ENCODE assay signal across 21 cellular contexts in genomic region chr22:37118083-37118482, GRCh38. TPM values are rescaled to one million over a fixed set of nuclear protein-coding genes. Genes with fewer than 3 reads are reported as not detected.
DNase-seq lines count a peak whose midpoint lies in the region; ATAC-seq and TF ChIP-seq lines count a peak whose summit lies in the region.
"Had no signal": no experiment of that assay in that cellular context is flagged by ENCODE, and none has a peak within 500 bp of the region (broad histone marks: within the 10 kb centered on the region; RNA-seq: fewer than 3 reads in every experiment).

No MANE protein-coding gene starts in this region.

- no peak for ATAC-seq in natural killer cell treated with Interleukin-12 subunit alpha and Interleukin-12 subunit beta and Interleukin-15 and Interleukin-18, amount 100 ng/mL, for 72 hours
- ATAC-seq in natural killer cell: no peak
- ATAC-seq in GM21717 (IDR thresholded peaks at IDR 0.05; ENCODE audit: unreplicated experiment): no peak
- no peak for ATAC-seq in HG03045 (IDR thresholded peaks at IDR 0.05; ENCODE audit: unreplicated experiment)

- H3K4me3 Mint-ChIP-seq in T-helper 2 cell treated with Interferon-gamma antibody and Interleukin-4, amounts not matched to agents 5 μg/mL and 100 μg/mL, for 36 hours: no peak overlapping the region
- H3K4me3 Mint-ChIP-seq in natural killer cell treated with Interleukin-12 subunit alpha and Interleukin-12 subunit beta and Interleukin-15 and Interleukin-18, amount 100 ng/mL, for 72 hours: no peak overlapping the region
- H3K4me3 Mint-ChIP-seq in natural killer cell (no peak overlapping the region), progenitor cell of endocrine pancreas (ENCODE audit: low read depth) (no peak overlapping the region)
- H3K4me3 Mint-ChIP-seq in activated T-helper 2 cell treated with anti-CD3 and anti-CD28 coated beads, Interferon-gamma antibody, Interleukin-2, Interleukin-4, amounts not matched to agents 10 μg/mL and 5 μg/mL and 100 μg/mL, durations not matched to agents 14 hours and 24 hours and 36 hours (ENCODE audit: low read depth): no peak overlapping the region

- DNase-seq in T-helper 2 cell treated with Interferon-gamma antibody and Interleukin-4, amounts not matched to agents 5 μg/mL and 100 μg/mL, for 36 hours (ENCODE audit: low spot score): no peak
- DNase-seq in T-helper 2 cell (no peak), natural killer cell (no peak), progenitor cell of endocrine pancreas (ENCODE audit: low spot score, unreplicated experiment) (no peak)
- DNase-seq in natural killer cell treated with Interleukin-12 subunit alpha and Interleukin-12 subunit beta and Interleukin-15 and Interleukin-18, amount 100 ng/mL, for 72 hours (ENCODE audit: low spot score): no peak
- DNase-seq in activated T-helper 2 cell treated with anti-CD3 and anti-CD28 coated beads, Interferon-gamma antibody, Interleukin-2, Interleukin-4, amounts not matched to agents 10 μg/mL and 5 μg/mL and 100 μg/mL, durations not matched to agents 14 hours and 24 hours and 36 hours (ENCODE audit: low spot score): no peak
- DNase-seq: 8988T, DMS 273 treated with DMSO at 0.1 percent for 48 hours, GM23248, HCEC 1CT, KG1, NCI-H1436, NCI-H2029, NCI-H2171, NCI-H748 treated with DMSO at 0.1 percent for 48 hours, OCI-M1, RPMI8226 had no signal

- intact Hi-C loops in natural killer cell (cut with micrococcal nuclease): no loop called here
- intact Hi-C loops in activated T-helper 2 cell treated with anti-CD3 and anti-CD28 coated beads, Interferon-gamma antibody, Interleukin-2, Interleukin-4, amounts not matched to agents 10 μg/mL and 5 μg/mL and 100 μg/mL, durations not matched to agents 14 hours and 24 hours and 36 hours (cut with micrococcal nuclease): no loop called here

- H3K4me1 Mint-ChIP-seq in T-helper 2 cell treated with Interferon-gamma antibody and Interleukin-4, amounts not matched to agents 5 μg/mL and 100 μg/mL, for 36 hours (ENCODE audit: low read depth): peaks cover 48% of the 10 kb centered on the region
- peaks cover 48 to 50% of the 10 kb centered on the region in 2 donors for H3K4me1 Mint-ChIP-seq in natural killer cell treated with Interleukin-12 subunit alpha and Interleukin-12 subunit beta and Interleukin-15 and Interleukin-18, amount 100 ng/mL, for 72 hours (ENCODE audit: low read depth in 2 of 2)
- H3K4me1 Mint-ChIP-seq in natural killer cell (peaks cover 22 to 27% of the 10 kb centered on the region in 2 donors), progenitor cell of endocrine pancreas (ENCODE audit: low read depth) (peaks cover 6% of the 10 kb centered on the region)
- peaks cover 48% of the 10 kb centered on the region for H3K4me1 Mint-ChIP-seq in activated T-helper 2 cell treated with anti-CD3 and anti-CD28 coated beads, Interferon-gamma antibody, Interleukin-2, Interleukin-4, amounts not matched to agents 10 μg/mL and 5 μg/mL and 100 μg/mL, durations not matched to agents 14 hours and 24 hours and 36 hours (ENCODE audit: low read depth)

- peak overlapping the region; percentile 34 for H3K27ac Mint-ChIP-seq in T-helper 2 cell treated with Interferon-gamma antibody and Interleukin-4, amounts not matched to agents 5 μg/mL and 100 μg/mL, for 36 hours
- peak overlapping the region; percentile 62 to 100 for H3K27ac Mint-ChIP-seq in natural killer cell treated with Interleukin-12 subunit alpha and Interleukin-12 subunit beta and Interleukin-15 and Interleukin-18, amount 100 ng/mL, for 72 hours
- H3K27ac Mint-ChIP-seq in natural killer cell (peak overlapping the region in 1 of 2 donors; percentile 51), progenitor cell of endocrine pancreas (peak overlapping the region; percentile 27)
- peak overlapping the region; percentile 52 for H3K27ac Mint-ChIP-seq in activated T-helper 2 cell treated with anti-CD3 and anti-CD28 coated beads, Interferon-gamma antibody, Interleukin-2, Interleukin-4, amounts not matched to agents 10 μg/mL and 5 μg/mL and 100 μg/mL, durations not matched to agents 14 hours and 24 hours and 36 hours

- H3K27me3 Mint-ChIP-seq in T-helper 2 cell treated with Interferon-gamma antibody and Interleukin-4, amounts not matched to agents 5 μg/mL and 100 μg/mL, for 36 hours (ENCODE audit: low read depth): no peaks in the 10 kb centered on the region
- no peaks in the 10 kb centered on the region for H3K27me3 Mint-ChIP-seq in natural killer cell treated with Interleukin-12 subunit alpha and Interleukin-12 subunit beta and Interleukin-15 and Interleukin-18, amount 100 ng/mL, for 72 hours
- H3K27me3 Mint-ChIP-seq in natural killer cell (ENCODE audit: low read depth in 2 of 2) (no peaks in the 10 kb centered on the region), progenitor cell of endocrine pancreas (peaks cover 25% of the 10 kb centered on the region)
- no peaks in the 10 kb centered on the region for H3K27me3 Mint-ChIP-seq in activated T-helper 2 cell treated with anti-CD3 and anti-CD28 coated beads, Interferon-gamma antibody, Interleukin-2, Interleukin-4, amounts not matched to agents 10 μg/mL and 5 μg/mL and 100 μg/mL, durations not matched to agents 14 hours and 24 hours and 36 hours (ENCODE audit: low read depth)

- no peaks in the 10 kb centered on the region for H3K9me3 Mint-ChIP-seq in T-helper 2 cell treated with Interferon-gamma antibody and Interleukin-4, amounts not matched to agents 5 μg/mL and 100 μg/mL, for 36 hours
- no peaks in the 10 kb centered on the region for H3K9me3 Mint-ChIP-seq in natural killer cell treated with Interleukin-12 subunit alpha and Interleukin-12 subunit beta and Interleukin-15 and Interleukin-18, amount 100 ng/mL, for 72 hours
- H3K9me3 Mint-ChIP-seq in natural killer cell (no peaks in the 10 kb centered on the region), progenitor cell of endocrine pancreas (ENCODE audit: low read depth) (no peaks in the 10 kb centered on the region)
- H3K9me3 Mint-ChIP-seq in activated T-helper 2 cell treated with anti-CD3 and anti-CD28 coated beads, Interferon-gamma antibody, Interleukin-2, Interleukin-4, amounts not matched to agents 10 μg/mL and 5 μg/mL and 100 μg/mL, durations not matched to agents 14 hours and 24 hours and 36 hours: no peaks in the 10 kb centered on the region

- TF ChIP-seq CTCF in natural killer cell (IDR thresholded peaks at IDR 0.05) (no peak), progenitor cell of endocrine pancreas (IDR thresholded peaks at IDR 0.05; ENCODE audit: unreplicated experiment) (no peak)

- H3K36me3 Mint-ChIP-seq in T-helper 2 cell treated with Interferon-gamma antibody and Interleukin-4, amounts not matched to agents 5 μg/mL and 100 μg/mL, for 36 hours (ENCODE audit: low read depth): peaks cover 8% of the 10 kb centered on the region
- H3K36me3 Mint-ChIP-seq in natural killer cell treated with Interleukin-12 subunit alpha and Interleukin-12 subunit beta and Interleukin-15 and Interleukin-18, amount 100 ng/mL, for 72 hours: no peaks in the 10 kb centered on the region
- H3K36me3 Mint-ChIP-seq in natural killer cell (no peaks in the 10 kb centered on the region), progenitor cell of endocrine pancreas (ENCODE audit: insufficient read depth) (no peaks in the 10 kb centered on the region)
- peaks cover 19% of the 10 kb centered on the region for H3K36me3 Mint-ChIP-seq in activated T-helper 2 cell treated with anti-CD3 and anti-CD28 coated beads, Interferon-gamma antibody, Interleukin-2, Interleukin-4, amounts not matched to agents 10 μg/mL and 5 μg/mL and 100 μg/mL, durations not matched to agents 14 hours and 24 hours and 36 hours (ENCODE audit: low read depth)

RNA-seq across cellular contexts. Expression of gene TMPRSS6, which starts 8.6 kb away (rescaled TPM):
- total RNA-seq in natural killer cell treated with Interleukin-12 subunit alpha and Interleukin-12 subunit beta and Interleukin-15 and Interleukin-18, amount 100 ng/mL, for 72 hours: 1 to 10 TPM; 1.8 to 1.9 TPM
- total RNA-seq in natural killer cell (1 to 10 TPM; 1.1 to 4.7 (median 3.4) TPM), progenitor cell of endocrine pancreas (12.6 and 16.4 TPM in 2 replicates)
- total RNA-seq in activated T-helper 2 cell treated with anti-CD3 and anti-CD28 coated beads, Interferon-gamma antibody, Interleukin-2, Interleukin-4, amounts not matched to agents 10 μg/mL and 5 μg/mL and 100 μg/mL, durations not matched to agents 14 hours and 24 hours and 36 hours: 9.2 and 10.2 TPM in 2 replicates
- total RNA-seq: Daoy, GM23248, NCI-H460 had no signal

RNA-seq across cellular contexts. Expression of gene IL2RB, which starts 31.6 kb away (rescaled TPM):
- total RNA-seq in natural killer cell treated with Interleukin-12 subunit alpha and Interleukin-12 subunit beta and Interleukin-15 and Interleukin-18, amount 100 ng/mL, for 72 hours: 100 to 1,000 TPM; 508 to 635 TPM
- total RNA-seq in natural killer cell (1,000 to 10,000 TPM in 2 of 3 donors, 100 to 1,000 TPM in 1; 905 to 1,386 (median 1,021) TPM), progenitor cell of endocrine pancreas (not detected in 2 replicates)
- 404 and 410 TPM in 2 replicates for total RNA-seq in activated T-helper 2 cell treated with anti-CD3 and anti-CD28 coated beads, Interferon-gamma antibody, Interleukin-2, Interleukin-4, amounts not matched to agents 10 μg/mL and 5 μg/mL and 100 μg/mL, durations not matched to agents 14 hours and 24 hours and 36 hours
- total RNA-seq: Daoy, GM23248, NCI-H460 had no signal

Comparison
In these comparisons a context has a peak if more than half of its experiments do, and no peak if none do; other contexts are left out.
1. RNA of gene IL2RB, which starts 31.6 kb away (total RNA-seq): 905 to 1,386 TPM in natural killer cell, 508 to 635 TPM in natural killer cell treated with Interleukin-12 subunit alpha and Interleukin-12 subunit beta and Interleukin-15 and Interleukin-18, amount 100 ng/mL, for 72 hours and 404 to 410 TPM in activated T-helper 2 cell treated with anti-CD3 and anti-CD28 coated beads, Interferon-gamma antibody, Interleukin-2, Interleukin-4, amounts not matched to agents 10 μg/mL and 5 μg/mL and 100 μg/mL, durations not matched to agents 14 hours and 24 hours and 36 hours; not detected in progenitor cell of endocrine pancreas; every median in the first group is over 100 times any median in the second.